15 cellular contexts compared by ENCODE assay signal in genomic region chr16:77974883-77975282, GRCh38. TPM values are rescaled to one million over a fixed set of nuclear protein-coding genes. Genes with fewer than 3 reads are reported as not detected.
A peak's percentile ranks its signal among the peaks of the same experiment; 100 is the strongest.
DNase-seq lines count a peak whose midpoint lies in the region; ATAC-seq lines count a peak whose summit lies in the region.
"Had no signal": no experiment of that assay in that cellular context is flagged by ENCODE, and none has a peak within 500 bp of the region (broad histone marks: within the 10 kb centered on the region; RNA-seq: fewer than 3 reads in every experiment).

No MANE protein-coding gene starts in this region.

- no peak overlapping the region for H3K27ac Mint-ChIP-seq in activated CD4-positive, alpha-beta memory T cell treated with anti-CD3 and anti-CD28 coated beads, Interleukin-2, amount 10 ng/mL, durations not matched to agents 7 days and 5 days
- H3K27ac Mint-ChIP-seq: activated T-helper 17 cell treated with anti-CD3 and anti-CD28 coated beads, Interleukin-2, amount 50 U/mL, for 72 hours had no signal

- H3K27me3 Mint-ChIP-seq in activated CD4-positive, alpha-beta memory T cell treated with anti-CD3 and anti-CD28 coated beads, Interleukin-2, amount 10 ng/mL, durations not matched to agents 7 days and 5 days: peaks cover 5% of the 10 kb centered on the region

- no peak overlapping the region for H3K4me3 Mint-ChIP-seq in activated CD4-positive, alpha-beta memory T cell treated with anti-CD3 and anti-CD28 coated beads, Interleukin-2, amount 10 ng/mL, durations not matched to agents 7 days and 5 days
- H3K4me3 Mint-ChIP-seq: activated T-helper 17 cell treated with anti-CD3 and anti-CD28 coated beads, Interleukin-2, amount 50 U/mL, for 72 hours had no signal

- no peaks in the 10 kb centered on the region for H3K9me3 Mint-ChIP-seq in activated CD4-positive, alpha-beta memory T cell treated with anti-CD3 and anti-CD28 coated beads, Interleukin-2, amount 10 ng/mL, durations not matched to agents 7 days and 5 days
- H3K9me3 Mint-ChIP-seq: activated T-helper 17 cell treated with anti-CD3 and anti-CD28 coated beads, Interleukin-2, amount 50 U/mL, for 72 hours had no signal

- peak; percentile 4 for DNase-seq in NCI-H2029 (lab: John Stamatoyannopoulos, UW)
- no peak for DNase-seq in NCI-H2029 treated with DMSO at 0.1 percent for 48 hours (lab: John Stamatoyannopoulos, UW)
- peak; percentile 40 for DNase-seq in KBM-7
- peak; percentile 17 for DNase-seq in activated CD4-positive, alpha-beta memory T cell treated with anti-CD3 and anti-CD28 coated beads, Interleukin-2, amount 10 ng/mL, durations not matched to agents 7 days and 5 days
- DNase-seq in kidney glomerular epithelial cell (lab: John Stamatoyannopoulos, UW): peak; percentile 2
- DNase-seq in inferior parietal cortex (ENCODE audit: extremely low spot score): no peak
- no peak for DNase-seq in UCSD-AML1 (lab: John Stamatoyannopoulos, UW; ENCODE audit: unreplicated experiment)
- DNase-seq: activated CD4-positive, alpha-beta T cell treated with anti-CD3 and anti-CD28 coated beads for 4 hours; glutamatergic neuron; right cardiac atrium; stimulated activated CD4-positive, alpha-beta T cell treated with anti-CD3 and anti-CD28 coated beads, Interleukin-4, amount 100 ng/mL, for 1 hour had no signal

- POLR2A ChIA-PET in activated CD4-positive, alpha-beta memory T cell treated with anti-CD3 and anti-CD28 coated beads, Interleukin-2, amount 10 ng/mL, durations not matched to agents 7 days and 5 days (lab: Charles Lee): no interaction called here

- no peaks in the 10 kb centered on the region for H3K36me3 Mint-ChIP-seq in activated CD4-positive, alpha-beta memory T cell treated with anti-CD3 and anti-CD28 coated beads, Interleukin-2, amount 10 ng/mL, durations not matched to agents 7 days and 5 days (ENCODE audit: low read depth)

- in situ Hi-C loops in KBM-7 (cut with MboI; ENCODE audit: low pct_unique_long_range_greater_than_20kb, low sequenced_read_pairs): loop anchor here (10.0 to 25.0 kb wide), 2 partner anchors 300 to 738 kb away; no protein-coding TSS in a partner anchor

- no peaks in the 10 kb centered on the region for H3K4me1 Mint-ChIP-seq in activated CD4-positive, alpha-beta memory T cell treated with anti-CD3 and anti-CD28 coated beads, Interleukin-2, amount 10 ng/mL, durations not matched to agents 7 days and 5 days
- H3K4me1 Mint-ChIP-seq: activated T-helper 17 cell treated with anti-CD3 and anti-CD28 coated beads, Interleukin-2, amount 50 U/mL, for 72 hours had no signal

- ATAC-seq in GM21526 (IDR thresholded peaks at IDR 0.05; ENCODE audit: low FRiP score, unreplicated experiment): no peak
- ATAC-seq: activated T-helper 17 cell treated with anti-CD3 and anti-CD28 coated beads, Interleukin-2, amount 50 U/mL, for 72 hours; left lobe of liver; right cardiac atrium had no signal

- CTCF ChIA-PET in activated CD4-positive, alpha-beta memory T cell treated with anti-CD3 and anti-CD28 coated beads, Interleukin-2, amount 10 ng/mL, durations not matched to agents 7 days and 5 days (lab: Charles Lee): interaction anchor here (0.7 to 1.4 kb wide), 2 partner anchors 28 to 983 kb away, joined by 3 to 7 read pairs; no protein-coding TSS in a partner anchor

RNA-seq across cellular contexts. Expression of gene CLEC3A, which starts 47.5 kb away (rescaled TPM):
- not detected for total RNA-seq in activated CD4-positive, alpha-beta memory T cell treated with anti-CD3 and anti-CD28 coated beads, Interleukin-2, amount 10 ng/mL, durations not matched to agents 7 days and 5 days
- total RNA-seq: activated T-helper 17 cell treated with anti-CD3 and anti-CD28 coated beads, Interleukin-2, amount 50 U/mL, for 72 hours; left lobe of liver; right cardiac atrium; T-helper 1 cell treated with Interleukin-12 subunit alpha and Interleukin-12 subunit beta and Interleukin-4 antibody, amounts not matched to agents 30 ng/mL and 1 ng/mL, for 36 hours had no signal

Comparison
In these comparisons a context has a peak if more than half of its experiments do, and no peak if none do; other contexts are left out.
1. DNase-seq: peak in NCI-H2029 (single experiment), KBM-7 (single experiment), activated CD4-positive, alpha-beta memory T cell treated with anti-CD3 and anti-CD28 coated beads, Interleukin-2, amount 10 ng/mL, durations not matched to agents 7 days and 5 days (single experiment) and kidney glomerular epithelial cell (single experiment); none in NCI-H2029 treated with DMSO at 0.1 percent for 48 hours (single experiment), inferior parietal cortex (single experiment) and UCSD-AML1 (single experiment).